ENCODE assay signal across 19 cellular contexts in the genomic region with DNA sequence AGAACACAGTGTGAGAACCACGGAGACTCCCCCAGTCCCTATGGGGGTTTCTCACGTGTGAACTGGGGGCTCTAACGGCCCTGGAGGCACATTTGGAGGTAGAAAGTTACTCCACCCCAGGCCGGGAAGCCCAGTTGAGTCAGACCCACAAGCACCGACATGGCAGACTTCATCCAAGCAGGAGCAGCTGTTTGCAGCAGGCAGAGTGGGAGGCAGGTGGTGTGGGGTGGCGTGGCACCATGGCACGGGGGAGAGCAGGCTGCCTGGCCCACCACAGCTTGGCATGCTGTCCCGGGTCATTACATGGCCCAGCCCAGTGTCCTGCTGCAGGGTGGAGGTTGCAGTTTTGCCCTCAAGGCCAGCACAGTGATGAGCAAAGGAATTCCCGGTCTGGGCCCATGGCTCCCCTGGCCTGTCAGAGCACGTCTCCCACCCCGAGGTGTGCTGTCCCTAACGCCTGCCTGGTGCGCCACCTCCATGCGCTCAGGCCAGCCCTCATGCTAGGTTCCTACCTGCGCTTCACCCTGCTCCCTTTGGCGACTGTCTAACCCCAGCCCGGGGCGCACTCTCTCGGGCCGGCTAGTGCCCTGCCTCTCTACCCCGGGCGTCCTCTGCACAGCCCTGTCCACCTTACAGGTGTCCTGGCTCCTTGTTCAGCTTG.
DNase-seq lines count a peak whose midpoint lies in the region; ATAC-seq and TF ChIP-seq lines count a peak whose summit lies in the region.
"Had no signal": no experiment of that assay in that cellular context is flagged by ENCODE, and none has a peak within 500 bp of the region (broad histone marks: within the 10 kb centered on the region; RNA-seq: fewer than 3 reads in every experiment).

No MANE protein-coding gene starts in this region.

- no peaks in the 10 kb centered on the region for H3K36me3 ChIP-seq in neural cell (ENCODE audit: insufficient read depth, low read length)
- H3K36me3 ChIP-seq: MG63 had no signal

- no peak overlapping the region for H3K4me3 ChIP-seq in right cardiac atrium (ENCODE audit: low read length)
- no peak overlapping the region for H3K4me3 ChIP-seq in neural cell (ENCODE audit: low read length)
- H3K4me3 ChIP-seq: GM23338, MG63, SK-N-MC had no signal

- DNase-seq in right cardiac atrium, result peak in 2 of 3 donors; percentile 28 to 50
- DNase-seq in Right ventricle myocardium superior, result no peak
- DNase-seq in chondrocyte (ENCODE audit: low spot score), result peak; percentile 91
- DNase-seq in medulla oblongata (ENCODE audit: extremely low spot score), result no peak
- no peak for DNase-seq in activated naive CD4-positive, alpha-beta T cell treated with anti-CD3 and anti-CD28 coated beads, Interleukin-2, amount 50 U/mL, for 16 hours
- DNase-seq in NCI-H748 (lab: John Stamatoyannopoulos, UW; ENCODE audit: unreplicated experiment), result no peak
- DNase-seq: DND-41; GDM1; KG1; MG63; NCI-H1092 treated with DMSO at 0.1 percent for 48 hours; NCI-H187; NCI-H510A treated with DMSO at 0.1 percent for 48 hours; NK-92 treated with Interleukin-12 subunit alpha and Interleukin-12 subunit beta, amount 100 ng/mL, for 24 hours had no signal

- 91% methylated on average over 22 of the region's 22 CpGs for WGBS in right cardiac atrium

- H3K27ac ChIP-seq in right cardiac atrium (ENCODE audit: low read length) (no peak overlapping the region), neural cell (ENCODE audit: low read length) (peak overlapping the region; percentile 54)
- H3K27ac ChIP-seq: HL-60, SK-N-MC had no signal

- H3K9me3 Mint-ChIP-seq in chondrocyte (ENCODE audit: low read depth), result no peaks in the 10 kb centered on the region
- H3K9me3 Mint-ChIP-seq: GM23338 had no signal

- no peak overlapping the region for H3K27ac Mint-ChIP-seq in chondrocyte (ENCODE audit: unreplicated experiment)
- H3K27ac Mint-ChIP-seq: GM23338 had no signal

- no peaks in the 10 kb centered on the region for H3K27me3 ChIP-seq in right cardiac atrium (ENCODE audit: control insufficient read depth, insufficient read depth)
- no peaks in the 10 kb centered on the region for H3K27me3 ChIP-seq in neural cell (ENCODE audit: insufficient read depth, low read depth, low read length)
- H3K27me3 ChIP-seq: MG63 had no signal

- H3K4me1 Mint-ChIP-seq in chondrocyte (ENCODE audit: low read depth), result peaks cover 8% of the 10 kb centered on the region

- TF ChIP-seq EP300 in neural cell (conservative IDR thresholded peaks at IDR 0.05; ENCODE audit: poor library complexity, severe bottlenecking), result no peak

- H3K9me3 ChIP-seq in right cardiac atrium (ENCODE audit: control insufficient read depth, low read length) (no peaks in the 10 kb centered on the region), neural cell (ENCODE audit: low read length) (no peaks in the 10 kb centered on the region)
- H3K9me3 ChIP-seq: MG63 had no signal

- peaks cover 5% of the 10 kb centered on the region for H3K36me3 Mint-ChIP-seq in chondrocyte (ENCODE audit: low read depth)

- no peaks in the 10 kb centered on the region for H3K79me2 ChIP-seq in neural cell (replicated peaks; ENCODE audit: insufficient read depth, low read length)

- no peak for ATAC-seq in right cardiac atrium
- no peak for ATAC-seq in Right ventricle myocardium superior (ENCODE audit: poor library complexity)
- ATAC-seq in HG03159 (IDR thresholded peaks at IDR 0.05; ENCODE audit: unreplicated experiment), result no peak
- ATAC-seq: GM23338 had no signal

- TF ChIP-seq CTCF in chondrocyte (IDR thresholded peaks at IDR 0.05), result no peak
- TF ChIP-seq CTCF in neural cell (IDR thresholded peaks at IDR 0.05; ENCODE audit: poor library complexity, severe bottlenecking), result no peak

- intact Hi-C loops in right cardiac atrium (cut with DNase I), result no loop called here
- intact Hi-C loops in Right ventricle myocardium superior (cut with DNase I), result no loop called here

- no peaks in the 10 kb centered on the region for H3F3A ChIP-seq in neural cell (ENCODE audit: insufficient read depth, low read length, poor library complexity, severe bottlenecking)

- H4K20me1 ChIP-seq in neural cell (ENCODE audit: insufficient read depth), result no peaks in the 10 kb centered on the region

- no peak for TF ChIP-seq RAD21 in neural cell (conservative IDR thresholded peaks at IDR 0.05)

- H3K4me2 ChIP-seq in neural cell (ENCODE audit: low read length), result no peak overlapping the region
- H3K4me2 ChIP-seq: GM23338 had no signal

- no peak overlapping the region for H3K4me3 Mint-ChIP-seq in chondrocyte (ENCODE audit: unreplicated experiment)
- H3K4me3 Mint-ChIP-seq: GM23338 had no signal

- no peak overlapping the region for H2AFZ ChIP-seq in neural cell (ENCODE audit: low read depth, low read length)
- H2AFZ ChIP-seq: GM23338 had no signal

- H3K27me3 Mint-ChIP-seq in chondrocyte (ENCODE audit: low read depth), result peaks cover 56% of the 10 kb centered on the region

- no peaks in the 10 kb centered on the region for H3K9me2 ChIP-seq in neural cell (ENCODE audit: insufficient read depth, low read length)

- H3K9ac ChIP-seq in neural cell (ENCODE audit: low read length), result no peak overlapping the region

- no peaks in the 10 kb centered on the region for H3K4me1 ChIP-seq in right cardiac atrium (ENCODE audit: control insufficient read depth, insufficient read depth, low read length)

TF ChIP-seq in neural cell, 6 proteins besides CTCF, POLR2A, EP300 and RAD21:
- no peak for TF ChIP-seq TAF1 (IDR thresholded peaks at IDR 0.05; ENCODE audit: low read depth)
- TF ChIP-seq, protein P1, sequence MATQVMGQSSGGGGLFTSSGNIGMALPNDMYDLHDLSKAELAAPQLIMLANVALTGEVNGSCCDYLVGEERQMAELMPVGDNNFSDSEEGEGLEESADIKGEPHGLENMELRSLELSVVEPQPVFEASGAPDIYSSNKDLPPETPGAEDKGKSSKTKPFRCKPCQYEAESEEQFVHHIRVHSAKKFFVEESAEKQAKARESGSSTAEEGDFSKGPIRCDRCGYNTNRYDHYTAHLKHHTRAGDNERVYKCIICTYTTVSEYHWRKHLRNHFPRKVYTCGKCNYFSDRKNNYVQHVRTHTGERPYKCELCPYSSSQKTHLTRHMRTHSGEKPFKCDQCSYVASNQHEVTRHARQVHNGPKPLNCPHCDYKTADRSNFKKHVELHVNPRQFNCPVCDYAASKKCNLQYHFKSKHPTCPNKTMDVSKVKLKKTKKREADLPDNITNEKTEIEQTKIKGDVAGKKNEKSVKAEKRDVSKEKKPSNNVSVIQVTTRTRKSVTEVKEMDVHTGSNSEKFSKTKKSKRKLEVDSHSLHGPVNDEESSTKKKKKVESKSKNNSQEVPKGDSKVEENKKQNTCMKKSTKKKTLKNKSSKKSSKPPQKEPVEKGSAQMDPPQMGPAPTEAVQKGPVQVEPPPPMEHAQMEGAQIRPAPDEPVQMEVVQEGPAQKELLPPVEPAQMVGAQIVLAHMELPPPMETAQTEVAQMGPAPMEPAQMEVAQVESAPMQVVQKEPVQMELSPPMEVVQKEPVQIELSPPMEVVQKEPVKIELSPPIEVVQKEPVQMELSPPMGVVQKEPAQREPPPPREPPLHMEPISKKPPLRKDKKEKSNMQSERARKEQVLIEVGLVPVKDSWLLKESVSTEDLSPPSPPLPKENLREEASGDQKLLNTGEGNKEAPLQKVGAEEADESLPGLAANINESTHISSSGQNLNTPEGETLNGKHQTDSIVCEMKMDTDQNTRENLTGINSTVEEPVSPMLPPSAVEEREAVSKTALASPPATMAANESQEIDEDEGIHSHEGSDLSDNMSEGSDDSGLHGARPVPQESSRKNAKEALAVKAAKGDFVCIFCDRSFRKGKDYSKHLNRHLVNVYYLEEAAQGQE (IDR thresholded peaks at IDR 0.05; ENCODE audit: borderline replicate concordance), result no peak
- TF ChIP-seq EZH2 (IDR thresholded peaks at IDR 0.05; ENCODE audit: borderline replicate concordance, insufficient read depth, low read length, poor library complexity, severe bottlenecking), result no peak
- no peak for TF ChIP-seq POLR2AphosphoS5 (IDR thresholded peaks at IDR 0.05)
- TF ChIP-seq MXI1 (conservative IDR thresholded peaks at IDR 0.05; ENCODE audit: poor library complexity, severe bottlenecking), result no peak
- no peak for TF ChIP-seq SMC3 (conservative IDR thresholded peaks at IDR 0.05; ENCODE audit: poor library complexity)

Comparison
In these comparisons a context has a peak if more than half of its experiments do, and no peak if none do; other contexts are left out.
1. DNase-seq: peak in right cardiac atrium (2 of 3) and chondrocyte (single experiment); none in Right ventricle myocardium superior (single experiment), medulla oblongata (single experiment), activated naive CD4-positive, alpha-beta T cell treated with anti-CD3 and anti-CD28 coated beads, Interleukin-2, amount 50 U/mL, for 16 hours (single experiment) and NCI-H748 (single experiment).